10 cellular contexts compared by ENCODE assay signal in the genomic region with DNA sequence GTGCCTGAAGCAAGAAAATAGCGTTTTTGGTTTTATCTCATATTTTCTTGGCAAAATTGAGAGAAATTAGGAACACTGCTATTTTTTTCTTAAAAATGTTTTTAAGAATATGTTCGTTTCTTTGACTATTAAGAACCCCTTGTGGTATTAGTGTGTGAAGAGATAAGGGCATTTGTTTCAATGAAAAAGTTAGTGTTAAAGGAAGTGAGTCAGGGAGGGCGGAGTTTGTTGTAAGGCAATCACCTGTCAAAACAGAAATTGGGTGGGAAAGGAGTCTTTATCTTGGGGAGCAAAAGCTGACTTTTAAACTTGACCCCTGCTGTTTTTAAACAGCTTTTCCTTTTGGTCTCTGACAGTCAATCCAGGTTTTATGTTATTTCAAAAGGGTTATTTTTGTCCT. TPM values are rescaled to one million over a fixed set of nuclear protein-coding genes. Genes with fewer than 3 reads are reported as not detected.
A peak's percentile ranks its signal among the peaks of the same experiment; 100 is the strongest.
DNase-seq lines count a peak whose midpoint lies in the region; ATAC-seq lines count a peak whose summit lies in the region.
"Had no signal": no experiment of that assay in that cellular context is flagged by ENCODE, and none has a peak within 500 bp of the region (broad histone marks: within the 10 kb centered on the region; RNA-seq: fewer than 3 reads in every experiment).

No MANE protein-coding gene starts in this region.

- no peaks in the 10 kb centered on the region for H3K27me3 ChIP-seq in BLaER1 treated with 17β-estradiol and CSF1 and Interleukin-3, amounts not matched to agents 10 nM and 100 nM

- peak overlapping the region in 5 of 10 experiments; percentile 82 to 92 (median 88); a peak in 10 of 20 replicates for H3K4me3 ChIP-seq in BLaER1 treated with 17β-estradiol and CSF1 and Interleukin-3, amounts not matched to agents 10 nM and 100 nM
- no peak overlapping the region for H3K4me3 ChIP-seq in Jurkat, Clone E6-1 (ENCODE audit: low read length)
- H3K4me3 ChIP-seq: lung had no signal

- peaks cover 23 to 55% (median 32%) of the 10 kb centered on the region in 10 experiments; a peak in 19 of 20 replicates for H3K4me1 ChIP-seq in BLaER1 treated with 17β-estradiol and CSF1 and Interleukin-3, amounts not matched to agents 10 nM and 100 nM

- peaks cover 12 to 76% (median 27%) of the 10 kb centered on the region in 11 experiments; a peak in 18 of 22 replicates for H3K36me3 ChIP-seq in BLaER1 treated with 17β-estradiol and CSF1 and Interleukin-3, amounts not matched to agents 10 nM and 100 nM

- no peaks in the 10 kb centered on the region for H3K9me3 ChIP-seq in BLaER1 treated with 17β-estradiol and CSF1 and Interleukin-3, amounts not matched to agents 10 nM and 100 nM (replicated peaks in 1 of 11)

- ATAC-seq in HG03039 (IDR thresholded peaks at IDR 0.05; ENCODE audit: unreplicated experiment) (no peak), HG02759 (IDR thresholded peaks at IDR 0.05; ENCODE audit: unreplicated experiment) (no peak)

- peaks cover 51 to 91% (median 76%) of the 10 kb centered on the region in 11 experiments for H4K20me1 ChIP-seq in BLaER1 treated with 17β-estradiol and CSF1 and Interleukin-3, amounts not matched to agents 10 nM and 100 nM

- H3K4me2 ChIP-seq in BLaER1 treated with 17β-estradiol and CSF1 and Interleukin-3, amounts not matched to agents 10 nM and 100 nM: peak overlapping the region; percentile 84 to 98 (median 92)

- peak overlapping the region in 4 of 11 experiments; percentile 2 to 69 (median 23); a peak in 4 of 22 replicates for H3K27ac ChIP-seq in BLaER1 treated with 17β-estradiol and CSF1 and Interleukin-3, amounts not matched to agents 10 nM and 100 nM

- peak; percentile 27 for DNase-seq in Jurkat, Clone E6-1 (ENCODE audit: low read depth, low spot score)
- DNase-seq in activated gamma-delta T cell treated with anti-CD3 and anti-CD28 coated beads, Interleukin-2, amount 50 U/mL, for 16 hours (ENCODE audit: low read depth): peak; percentile 5
- DNase-seq in iris pigment epithelial cell (ENCODE audit: low read depth) (peak; percentile 47), NCI-H526 (lab: John Stamatoyannopoulos, UW) (no peak), NCI-H774 (lab: John Stamatoyannopoulos, UW) (no peak)
- DNase-seq: substantia nigra had no signal

- peak overlapping the region in 3 of 11 experiments; percentile 92 to 93 (median 92); a peak in 6 of 22 replicates for H3K9ac ChIP-seq in BLaER1 treated with 17β-estradiol and CSF1 and Interleukin-3, amounts not matched to agents 10 nM and 100 nM

RNA-seq across cellular contexts. Expression of a gene that starts 4.2 kb away (rescaled TPM):
- 6.0 TPM for polyA plus RNA-seq in Jurkat, Clone E6-1 (2012; ENCODE audit: insufficient read depth, insufficient read length)

Comparison
In these comparisons a context has a peak if more than half of its experiments do, and no peak if none do; other contexts are left out.
1. DNase-seq: peak in Jurkat, Clone E6-1 (single experiment), activated gamma-delta T cell treated with anti-CD3 and anti-CD28 coated beads, Interleukin-2, amount 50 U/mL, for 16 hours (single experiment) and iris pigment epithelial cell (single experiment); none in NCI-H526 (0 of 2) and NCI-H774 (single experiment).